ENCODE assay signal across 8 cellular contexts in the genomic region with DNA sequence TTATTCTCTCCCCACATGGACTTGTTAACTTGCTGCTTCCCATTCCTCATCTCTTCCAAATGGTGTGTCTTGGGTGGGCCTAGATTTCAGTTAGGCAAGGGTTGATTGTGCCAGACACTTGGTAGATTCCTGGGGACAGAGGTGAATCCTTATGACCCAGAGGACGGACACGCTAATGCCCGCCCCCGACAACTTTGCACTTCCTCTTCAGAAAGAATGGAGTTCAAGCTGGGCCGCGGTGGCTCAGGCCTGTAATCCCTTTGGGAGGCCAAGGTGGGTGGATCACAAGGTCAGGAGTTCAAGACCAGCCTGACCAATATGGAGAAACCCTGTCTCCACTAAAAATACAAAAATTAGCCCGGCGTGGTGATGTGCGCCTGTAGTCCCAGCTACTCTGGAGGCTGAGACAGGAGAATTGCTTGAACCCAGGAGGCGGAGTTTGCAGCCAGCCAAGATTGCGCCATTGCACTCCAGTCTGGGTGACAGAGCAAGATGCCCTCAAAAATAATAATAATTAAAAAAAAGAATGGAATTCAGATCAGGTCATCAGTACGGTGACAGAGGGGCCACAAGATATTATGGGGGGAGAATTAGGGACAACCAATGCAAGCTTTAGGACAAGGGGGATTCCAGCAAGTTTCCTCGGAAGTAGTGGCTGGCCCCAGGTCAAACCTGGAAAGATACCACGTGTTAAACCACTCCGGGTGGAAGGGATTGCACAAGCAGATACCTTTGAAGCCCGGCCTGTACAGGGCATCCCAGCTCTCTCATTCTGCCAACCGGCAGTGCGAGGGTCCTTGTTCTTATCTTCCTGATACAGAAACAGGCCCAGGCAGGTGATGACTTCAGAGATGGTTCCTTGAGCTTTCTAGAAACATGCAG. TPM values are rescaled to one million over a fixed set of nuclear protein-coding genes. Genes with fewer than 3 reads are reported as not detected.
DNase-seq lines count a peak whose midpoint lies in the region; ATAC-seq and TF ChIP-seq lines count a peak whose summit lies in the region.

No MANE protein-coding gene starts in this region.

- peaks cover 70% of the 10 kb centered on the region for H3K4me1 Mint-ChIP-seq in activated naive CD4-positive, alpha-beta T cell treated with anti-CD3 and anti-CD28 coated beads, Interleukin-2, amount 50 U/mL, for 24 hours

- no peak overlapping the region for H4K8ac ChIP-seq in mesendoderm (ENCODE audit: low read depth, low read length)

- 69 to 75% (median 73%) methylated on average over 18 of the region's 18 CpGs for WGBS in adrenal gland, 4 donors
- WGBS in mesendoderm (ENCODE audit: extremely low coverage, insufficient coverage, low lambda C conversion rate) = no CpG with 5 or more reads among the region's 18 CpGs
- WGBS in upper lobe of left lung, 2 donors = 67 to 82% methylated on average over 17 to 18 of the region's 18 CpGs

- no peak overlapping the region for H3K27ac Mint-ChIP-seq in activated naive CD4-positive, alpha-beta T cell treated with anti-CD3 and anti-CD28 coated beads, Interleukin-2, amount 50 U/mL, for 24 hours

- TF ChIP-seq POLR2A in adrenal gland (IDR thresholded peaks at IDR 0.05) (no peak), upper lobe of left lung (IDR thresholded peaks at IDR 0.05) (no peak), erythroblast (IDR thresholded peaks at IDR 0.05; ENCODE audit: low read length) (no peak)

- H3K4ac ChIP-seq in mesendoderm (ENCODE audit: low read depth, low read length) = no peak overlapping the region

- no peak for TF ChIP-seq CTCF in adrenal gland (IDR thresholded peaks at IDR 0.05)
- TF ChIP-seq CTCF in upper lobe of left lung (IDR thresholded peaks at IDR 0.05) = no peak
- TF ChIP-seq CTCF in GM13977 (IDR thresholded peaks at IDR 0.05; ENCODE audit: extremely low read depth, insufficient read depth, missing control alignments) = no peak

- H3K23ac ChIP-seq in mesendoderm (ENCODE audit: low read length) = no peak overlapping the region

- no peak overlapping the region for H3K4me3 ChIP-seq in adrenal gland
- no peak overlapping the region for H3K4me3 ChIP-seq in mesendoderm (ENCODE audit: low read length)
- no peak overlapping the region for H3K4me3 ChIP-seq in upper lobe of left lung

- no peak overlapping the region for H4K5ac ChIP-seq in mesendoderm (ENCODE audit: low read length)

- H3K9ac ChIP-seq in mesendoderm (ENCODE audit: low read length) = no peak overlapping the region

- no peak overlapping the region for H2BK120ac ChIP-seq in mesendoderm (ENCODE audit: low read depth, low read length)

- ATAC-seq in upper lobe of left lung (ENCODE audit: low FRiP score in 2 of 2) (no peak), GM19397 (IDR thresholded peaks at IDR 0.05; ENCODE audit: unreplicated experiment) (no peak)

- H3K27me3 Mint-ChIP-seq in activated naive CD4-positive, alpha-beta T cell treated with anti-CD3 and anti-CD28 coated beads, Interleukin-2, amount 50 U/mL, for 24 hours = no peaks in the 10 kb centered on the region

- H3K56ac ChIP-seq in mesendoderm (ENCODE audit: low read length) = no peak overlapping the region

- peak overlapping the region in 3 of 5 donors; percentile 95 to 97 (median 96) for H3K27ac ChIP-seq in adrenal gland
- H3K27ac ChIP-seq in mesendoderm (ENCODE audit: low read depth, low read length) = no peak overlapping the region
- peak overlapping the region; percentile 8 to 84 (median 80) for H3K27ac ChIP-seq in upper lobe of left lung

- no peak overlapping the region for H3K18ac ChIP-seq in mesendoderm (ENCODE audit: low read length)

- H3K9me3 ChIP-seq in adrenal gland (replicated peaks in 1 of 3) (no peaks in the 10 kb centered on the region), upper lobe of left lung (no peaks in the 10 kb centered on the region)

- no peak overlapping the region for H3K4me2 ChIP-seq in mesendoderm (ENCODE audit: low read length)

- H3K79me2 ChIP-seq in mesendoderm (ENCODE audit: control insufficient read depth, insufficient read depth, low read length) = peaks cover 73% of the 10 kb centered on the region

- H3K79me1 ChIP-seq in mesendoderm (ENCODE audit: low read length) = peaks cover 29% of the 10 kb centered on the region

- H3K36me3 ChIP-seq in adrenal gland (replicated peaks in 1 of 2) (no peaks in the 10 kb centered on the region), mesendoderm (ENCODE audit: control insufficient read depth, insufficient read depth, low read length) (no peaks in the 10 kb centered on the region), upper lobe of left lung (no peaks in the 10 kb centered on the region)

- no peak for TF ChIP-seq EP300 in upper lobe of left lung (IDR thresholded peaks at IDR 0.05)

- in situ Hi-C loops in GM13977 (cut with MboI; ENCODE audit: low pct_unique_long_range_greater_than_20kb, low sequenced_read_pairs, unreplicated experiment) = no loop called here

- no peak overlapping the region for H2BK15ac ChIP-seq in mesendoderm (replicated peaks; ENCODE audit: low read depth)

- H3K9me3 Mint-ChIP-seq in activated naive CD4-positive, alpha-beta T cell treated with anti-CD3 and anti-CD28 coated beads, Interleukin-2, amount 50 U/mL, for 24 hours = no peaks in the 10 kb centered on the region

- H2BK5ac ChIP-seq in mesendoderm (ENCODE audit: low read length) = no peak overlapping the region

- intact Hi-C loops in adrenal gland (cut with DNase I) = no loop called here

- DNase-seq in activated naive CD4-positive, alpha-beta T cell treated with Interleukin-2 at 50 U/mL for 16 hours = no peak
- peak in 2 of 7 donors; percentile 26 to 35 for DNase-seq in adrenal gland
- DNase-seq in mesendoderm = peak; percentile 21
- peak in 1 of 2 donors; percentile 59 for DNase-seq in upper lobe of left lung
- no peak for DNase-seq in GM13977 (ENCODE audit: low spot score)
- no peak for DNase-seq in erythroblast (lab: John Stamatoyannopoulos, UW)

- peaks cover 2% of the 10 kb centered on the region for H3K36me3 Mint-ChIP-seq in activated naive CD4-positive, alpha-beta T cell treated with anti-CD3 and anti-CD28 coated beads, Interleukin-2, amount 50 U/mL, for 24 hours

- peaks cover 29 to 59% of the 10 kb centered on the region in 2 donors for H3K4me1 ChIP-seq in adrenal gland (replicated peaks in 1 of 2)
- peaks cover 5% of the 10 kb centered on the region for H3K4me1 ChIP-seq in mesendoderm (ENCODE audit: control insufficient read depth, low read depth, low read length)
- H3K4me1 ChIP-seq in upper lobe of left lung = peaks cover 46 to 63% (median 51%) of the 10 kb centered on the region in 4 donors

- H3K27me3 ChIP-seq in adrenal gland = no peaks in the 10 kb centered on the region
- H3K27me3 ChIP-seq in mesendoderm (ENCODE audit: insufficient read depth, low read length, poor library complexity) = no peaks in the 10 kb centered on the region
- no peaks in the 10 kb centered on the region for H3K27me3 ChIP-seq in upper lobe of left lung

- no peak overlapping the region for H2AK5ac ChIP-seq in mesendoderm (ENCODE audit: low read length)

- peak overlapping the region; percentile 62 for H3K4me3 Mint-ChIP-seq in activated naive CD4-positive, alpha-beta T cell treated with anti-CD3 and anti-CD28 coated beads, Interleukin-2, amount 50 U/mL, for 24 hours

RNA-seq across cellular contexts. Expression of a gene that starts 2.7 kb away (rescaled TPM):
- total RNA-seq in adrenal gland (100 to 1,000 TPM in 1 of 8 donors, 10 to 100 TPM in 7; 55.8 to 183 (median 86.3) TPM), upper lobe of left lung (100 to 1,000 TPM in 4 of 6 donors, 10 to 100 TPM in 2; 72.3 to 408 (median 146) TPM)
- polyA plus RNA-seq in adrenal gland = 100 to 1,000 TPM in 1 of 3 donors, 10 to 100 TPM in 2; 29.9 to 236 (median 99.6) TPM
- 28.8 TPM for polyA plus RNA-seq in mesendoderm (2013, experiment 1 of 2)
- polyA plus RNA-seq in mesendoderm (2013, experiment 2 of 2) = 29.1 TPM

RNA-seq across cellular contexts. Expression of a gene that starts 3.0 kb away (rescaled TPM):
- total RNA-seq in adrenal gland (10 to 100 TPM in 3 of 8 donors, 1 to 10 TPM in 5; 3.9 to 10.9 (median 9.0) TPM), upper lobe of left lung (10 to 100 TPM in 2 of 6 donors, 1 to 10 TPM in 4; 4.9 to 21.0 (median 8.7) TPM)
- 10 to 100 TPM in 2 of 3 donors, 1 to 10 TPM in 1; 7.5 to 17.9 (median 17.5) TPM for polyA plus RNA-seq in adrenal gland
- polyA plus RNA-seq in mesendoderm (2013, experiment 1 of 2) = 24.9 TPM
- 24.3 TPM for polyA plus RNA-seq in mesendoderm (2013, experiment 2 of 2)

RNA-seq across cellular contexts. Expression of a gene that starts 51.7 kb away (rescaled TPM):
- total RNA-seq in adrenal gland (10 to 100 TPM in 3 of 8 donors, 1 to 10 TPM in 5; 5.2 to 19.1 (median 9.2) TPM), upper lobe of left lung (100 to 1,000 TPM in 1 of 6 donors, 10 to 100 TPM in 5; 35.8 to 262 (median 61.1) TPM)
- polyA plus RNA-seq in adrenal gland = 10 to 100 TPM in 2 of 3 donors, 1 to 10 TPM in 1; 3.1 to 33.7 (median 18.6) TPM
- 2.1 TPM for polyA plus RNA-seq in mesendoderm (2013, experiment 1 of 2)
- 2.3 TPM for polyA plus RNA-seq in mesendoderm (2013, experiment 2 of 2)
